14 cellular contexts compared by ENCODE assay signal in the genomic region with DNA sequence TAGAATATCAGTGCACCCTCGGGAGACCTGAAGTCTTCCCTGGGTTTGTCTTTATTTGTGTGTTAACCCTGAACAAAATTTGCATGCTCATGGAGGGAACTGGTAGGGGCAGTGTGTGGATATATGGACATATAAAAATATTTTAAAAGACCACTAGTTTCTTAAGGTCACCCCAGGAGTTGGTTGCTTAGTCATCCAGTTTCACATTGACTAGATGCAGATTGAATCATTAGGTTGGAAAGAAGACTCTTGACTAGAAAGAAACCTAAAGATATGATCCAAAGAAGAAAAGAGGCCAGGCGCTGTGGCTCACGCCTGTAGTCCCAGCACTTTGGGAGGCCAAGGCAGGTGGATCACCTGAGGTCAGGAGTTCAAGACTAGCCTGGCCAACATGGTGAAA.
DNase-seq lines count a peak whose midpoint lies in the region; ATAC-seq and TF ChIP-seq lines count a peak whose summit lies in the region.
"Had no signal": no experiment of that assay in that cellular context is flagged by ENCODE, and none has a peak within 500 bp of the region (broad histone marks: within the 10 kb centered on the region; RNA-seq: fewer than 3 reads in every experiment).

No MANE protein-coding gene starts in this region.

- ATAC-seq in GM18907 (IDR thresholded peaks at IDR 0.05; ENCODE audit: unreplicated experiment) (peak; percentile 77), HG03066 (IDR thresholded peaks at IDR 0.05; ENCODE audit: low read depth, unreplicated experiment) (peak; percentile 58), HG03521 (IDR thresholded peaks at IDR 0.05; ENCODE audit: unreplicated experiment) (no peak)

- H3K4me3 ChIP-seq in dorsolateral prefrontal cortex = no peak overlapping the region

- H3K4me1 Mint-ChIP-seq in activated T-helper 2 cell treated with anti-CD3 and anti-CD28 coated beads, Interferon-gamma antibody, Interleukin-2, Interleukin-4, amounts not matched to agents 10 μg/mL and 5 μg/mL and 100 μg/mL, durations not matched to agents 14 hours and 24 hours and 36 hours (ENCODE audit: low read depth) = peaks cover 37% of the 10 kb centered on the region

- H3K27me3 Mint-ChIP-seq in activated T-helper 2 cell treated with anti-CD3 and anti-CD28 coated beads, Interferon-gamma antibody, Interleukin-2, Interleukin-4, amounts not matched to agents 10 μg/mL and 5 μg/mL and 100 μg/mL, durations not matched to agents 14 hours and 24 hours and 36 hours (ENCODE audit: low read depth) = no peaks in the 10 kb centered on the region

- DNase-seq in ELR (ENCODE audit: low read depth) (peak; percentile 41), superior temporal gyrus (ENCODE audit: extremely low spot score) (no peak), dorsolateral prefrontal cortex (no peak), HPDE6-E6E7 (ENCODE audit: extremely low spot score) (no peak)
- no peak for DNase-seq in activated T-helper 2 cell treated with anti-CD3 and anti-CD28 coated beads, Interferon-gamma antibody, Interleukin-2, Interleukin-4, amounts not matched to agents 10 μg/mL and 5 μg/mL and 100 μg/mL, durations not matched to agents 14 hours and 24 hours and 36 hours (ENCODE audit: low spot score)
- DNase-seq: cerebellar nuclear complex, DMS79 treated with DMSO at 0.1 percent for 48 hours, NCI-H1105, NCI-H524 treated with DMSO at 0.1 percent for 48 hours, Right ventricle myocardium superior, trophoblast cell had no signal

- no peaks in the 10 kb centered on the region for H3K9me3 Mint-ChIP-seq in activated T-helper 2 cell treated with anti-CD3 and anti-CD28 coated beads, Interferon-gamma antibody, Interleukin-2, Interleukin-4, amounts not matched to agents 10 μg/mL and 5 μg/mL and 100 μg/mL, durations not matched to agents 14 hours and 24 hours and 36 hours

- H3K4me3 Mint-ChIP-seq in activated T-helper 2 cell treated with anti-CD3 and anti-CD28 coated beads, Interferon-gamma antibody, Interleukin-2, Interleukin-4, amounts not matched to agents 10 μg/mL and 5 μg/mL and 100 μg/mL, durations not matched to agents 14 hours and 24 hours and 36 hours (ENCODE audit: low read depth) = no peak overlapping the region

- peak overlapping the region; percentile 58 for H3K27ac Mint-ChIP-seq in activated T-helper 2 cell treated with anti-CD3 and anti-CD28 coated beads, Interferon-gamma antibody, Interleukin-2, Interleukin-4, amounts not matched to agents 10 μg/mL and 5 μg/mL and 100 μg/mL, durations not matched to agents 14 hours and 24 hours and 36 hours

- no peak overlapping the region for H3K27ac ChIP-seq in dorsolateral prefrontal cortex

- no peaks in the 10 kb centered on the region for H3K27me3 ChIP-seq in dorsolateral prefrontal cortex

- TF ChIP-seq CTCF in dorsolateral prefrontal cortex (IDR thresholded peaks at IDR 0.05 in 54 of 56, conservative IDR thresholded peaks at IDR 0.05 in 2 of 56; ENCODE audit: low read depth in 1 of 56, partially characterized antibody in 56 of 56) = no peak

- intact Hi-C loops in activated T-helper 2 cell treated with anti-CD3 and anti-CD28 coated beads, Interferon-gamma antibody, Interleukin-2, Interleukin-4, amounts not matched to agents 10 μg/mL and 5 μg/mL and 100 μg/mL, durations not matched to agents 14 hours and 24 hours and 36 hours (cut with micrococcal nuclease) = no loop called here
- intact Hi-C loops in dorsolateral prefrontal cortex (cut with DNase I) = no loop called here

- H3K36me3 Mint-ChIP-seq in activated T-helper 2 cell treated with anti-CD3 and anti-CD28 coated beads, Interferon-gamma antibody, Interleukin-2, Interleukin-4, amounts not matched to agents 10 μg/mL and 5 μg/mL and 100 μg/mL, durations not matched to agents 14 hours and 24 hours and 36 hours (ENCODE audit: low read depth) = peaks cover 31% of the 10 kb centered on the region
